Comparison of ENCODE assay signal across 17 cellular contexts in the genomic region with DNA sequence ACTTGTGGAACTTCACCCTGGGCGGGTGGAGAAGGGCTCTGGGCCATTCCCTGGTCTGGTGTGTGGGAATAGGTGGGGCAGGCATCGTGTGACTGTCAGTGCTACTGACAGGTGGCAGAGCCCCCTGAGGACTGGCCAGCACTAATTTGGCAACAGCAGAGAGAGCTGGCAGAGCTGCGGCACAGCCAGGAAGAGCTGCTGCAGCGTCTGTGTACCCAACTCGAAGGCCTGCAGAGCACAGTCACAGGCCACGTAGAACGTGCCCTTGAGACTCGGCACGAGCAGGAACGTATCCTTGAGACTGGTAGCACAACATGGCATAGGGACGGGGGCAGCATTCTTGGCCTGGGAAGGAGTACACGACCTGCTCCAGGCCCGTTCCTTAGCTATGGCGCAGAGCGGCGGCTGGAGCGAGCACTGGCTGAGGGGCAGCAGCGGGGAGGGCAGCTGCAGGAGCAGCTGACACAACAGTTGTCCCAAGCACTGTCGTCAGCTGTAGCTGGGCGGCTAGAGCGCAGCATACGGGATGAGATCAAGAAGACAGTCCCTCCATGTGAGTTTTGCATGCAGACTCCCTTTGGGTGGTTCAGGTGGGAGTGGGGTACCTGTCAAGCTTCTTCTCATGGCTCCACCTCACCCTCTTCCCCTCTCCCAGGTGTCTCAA.
DNase-seq lines count a peak whose midpoint lies in the region; ATAC-seq lines count a peak whose summit lies in the region.
"Had no signal": no experiment of that assay in that cellular context is flagged by ENCODE, and none has a peak within 500 bp of the region (broad histone marks: within the 10 kb centered on the region; RNA-seq: fewer than 3 reads in every experiment).

No MANE protein-coding gene starts in this region.

- peak; percentile 6 for DNase-seq in NCI-H2171 treated with DMSO at 0.1 percent for 48 hours (lab: John Stamatoyannopoulos, UW)
- no peak for DNase-seq in NCI-H2171 (lab: John Stamatoyannopoulos, UW)
- peak; percentile 64 for DNase-seq in medulla oblongata (ENCODE audit: extremely low spot score)
- DNase-seq in substantia nigra (lab: John Stamatoyannopoulos, UW), result peak in 45 of 49 donors; percentile 13 to 80 (median 48)
- no peak for DNase-seq in NCI-H526 treated with DMSO at 0.1 percent for 48 hours (lab: John Stamatoyannopoulos, UW)
- DNase-seq: activated CD4-positive, alpha-beta T cell treated with anti-CD3 and anti-CD28 coated beads, Interleukin-2, amount 50 U/mL, for 48 hours; DMS153; NCI-H2107; sigmoid colon; stimulated activated CD4-positive, alpha-beta T cell treated with anti-CD3 and anti-CD28 coated beads, Interleukin-4, amount 100 ng/mL, for 24 hours; T-cell; trophoblast cell had no signal

- ATAC-seq in HG03039 (IDR thresholded peaks at IDR 0.05; ENCODE audit: unreplicated experiment) (no peak), GM19328 (IDR thresholded peaks at IDR 0.05; ENCODE audit: unreplicated experiment) (no peak)
- ATAC-seq: T-cell had no signal

- peak overlapping the region; percentile 95 for H3K27ac ChIP-seq in cingulate gyrus (ENCODE audit: low read depth, low read length)
- peak overlapping the region; percentile 87 for H3K27ac ChIP-seq in substantia nigra (ENCODE audit: low read depth, low read length, poor library complexity, severe bottlenecking)
- H3K27ac ChIP-seq: 22Rv1, C4-2B, sigmoid colon had no signal

Comparison
In these comparisons a context has a peak if more than half of its experiments do, and no peak if none do; other contexts are left out.
1. DNase-seq: peak in NCI-H2171 treated with DMSO at 0.1 percent for 48 hours (single experiment), medulla oblongata (single experiment) and substantia nigra (45 of 49); none in NCI-H2171 (single experiment) and NCI-H526 treated with DMSO at 0.1 percent for 48 hours (single experiment).